In genomic region chr7:97013025-97013424, GRCh38 we compare ENCODE assay signal across 3 cellular contexts.
A peak's percentile ranks its signal among the peaks of the same experiment; 100 is the strongest.
TF ChIP-seq lines count a peak whose summit lies in the region.

No MANE protein-coding gene starts in this region.

TF ChIP-seq in GM23338, 12 proteins besides CTCF, POLR2A, EP300 and RAD21:
- TF ChIP-seq EZH2phosphoT487 (IDR thresholded peaks at IDR 0.05; ENCODE audit: unreplicated experiment) (no peak), JUNB (IDR thresholded peaks at IDR 0.05; ENCODE audit: unreplicated experiment) (no peak), POLR2AphosphoS5 (IDR thresholded peaks at IDR 0.05; ENCODE audit: low read depth) (peak; percentile 48), ZNF331 (CRISPR knock-in tag; IDR thresholded peaks at IDR 0.05; ENCODE audit: low read depth) (no peak), REST (IDR thresholded peaks at IDR 0.05; ENCODE audit: unreplicated experiment) (no peak), ZNF114 (CRISPR knock-in tag; IDR thresholded peaks at IDR 0.05) (no peak), STAT1 (IDR thresholded peaks at IDR 0.05; ENCODE audit: unreplicated experiment) (no peak)

TF ChIP-seq in H1, 55 proteins besides CTCF, POLR2A, EP300 and RAD21:
- TF ChIP-seq MAX (IDR thresholded peaks at IDR 0.05) (no peak), CHD1 (IDR thresholded peaks at IDR 0.05; ENCODE audit: low read depth, low read length) (no peak), SIX5 (IDR thresholded peaks at IDR 0.05; ENCODE audit: low read depth, low read length) (no peak), TCF12 (IDR thresholded peaks at IDR 0.05; ENCODE audit: low read depth, low read length) (no peak), CHD7 (IDR thresholded peaks at IDR 0.05; ENCODE audit: insufficient replicate concordance, low read length) (no peak), HDAC2 (IDR thresholded peaks at IDR 0.05; ENCODE audit: borderline replicate concordance in 1 of 2, low read depth in 2 of 2, low read length in 2 of 2) (no peak), POU5F1 (IDR thresholded peaks at IDR 0.05; ENCODE audit: low read depth, low read length) (no peak), JUND (IDR thresholded peaks at IDR 0.05; ENCODE audit: low read length) (no peak), EZH2 (IDR thresholded peaks at IDR 0.05; ENCODE audit: low read depth, low read length, severe bottlenecking) (peak; percentile 16), BCL11A (IDR thresholded peaks at IDR 0.05; ENCODE audit: low read depth in 2 of 2, low read length in 2 of 2) (no peak), SP1 (IDR thresholded peaks at IDR 0.05; ENCODE audit: low read depth, low read length) (0 out of 2 replicates have a peak, but pooled peaks have one; percentile 30), HDAC6 (IDR thresholded peaks at IDR 0.05; ENCODE audit: low read depth, low read length) (no peak), BACH1 (IDR thresholded peaks at IDR 0.05; ENCODE audit: low read length) (no peak), MAFK (IDR thresholded peaks at IDR 0.05; ENCODE audit: low read depth, low read length) (no peak), TAF1 (IDR thresholded peaks at IDR 0.05; ENCODE audit: low read depth, low read length) (no peak), POLR2AphosphoS5 (IDR thresholded peaks at IDR 0.05; ENCODE audit: low read depth, low read length) (peak; percentile 66), TBP (IDR thresholded peaks at IDR 0.05; ENCODE audit: low read depth, low read length) (no peak), RNF2 (IDR thresholded peaks at IDR 0.05; ENCODE audit: borderline replicate concordance, low read depth, low read length, missing control alignments, poor library complexity, severe bottlenecking) (peak; percentile 26), SRF (IDR thresholded peaks at IDR 0.05; ENCODE audit: low read depth, low read length) (no peak)
TF ChIP-seq in H1: peak in this region for 4.

TF ChIP-seq in neural cell, 6 proteins besides CTCF, POLR2A, EP300 and RAD21:
- TF ChIP-seq EZH2 (IDR thresholded peaks at IDR 0.05; ENCODE audit: borderline replicate concordance, insufficient read depth, low read length, poor library complexity, severe bottlenecking): no peak
- peak; percentile 46 for TF ChIP-seq POLR2AphosphoS5 (IDR thresholded peaks at IDR 0.05)
